Comparison of ENCODE assay signal across 34 cellular contexts in the genomic region with DNA sequence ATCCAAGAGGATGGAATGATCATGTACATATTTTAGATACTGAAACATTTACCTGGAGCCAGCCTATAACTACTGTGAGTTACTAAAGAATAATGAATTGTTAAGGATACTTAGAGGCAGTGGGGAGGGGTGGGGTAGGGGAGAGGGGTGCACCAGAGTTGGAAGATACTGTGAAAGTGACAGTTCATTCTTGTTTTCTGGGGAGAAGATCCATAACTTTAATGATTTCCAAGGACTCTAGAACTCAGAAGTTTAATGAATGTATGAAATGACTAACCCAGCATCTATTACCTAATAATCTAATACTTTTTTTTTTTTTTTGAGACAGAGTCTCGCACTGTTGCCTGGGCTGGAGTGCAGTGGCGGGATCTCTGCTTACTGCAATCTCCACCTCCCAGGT.
"Had no signal": no experiment of that assay in that cellular context is flagged by ENCODE, and none has a peak within 500 bp of the region (broad histone marks: within the 10 kb centered on the region; RNA-seq: fewer than 3 reads in every experiment).

No MANE protein-coding gene starts in this region.

- H3K9me3 ChIP-seq: adrenal gland, ascending aorta, body of pancreas, breast epithelium had no signal

- H3K4me1 ChIP-seq: ascending aorta, breast epithelium had no signal

- H3K27ac ChIP-seq: adrenal gland, ascending aorta, body of pancreas, brain microvascular endothelial cell, breast epithelium, cardiac muscle cell had no signal

- DNase-seq: activated effector memory CD4-positive, alpha-beta T cell treated with anti-CD3 and anti-CD28 coated beads, Interleukin-2, amount 50 U/mL, for 16 hours; activated effector memory CD4-positive, alpha-beta T cell treated with Interleukin-2 at 50 U/mL for 16 hours; activated gamma-delta T cell; activated gamma-delta T cell treated with Interleukin-2 at 50 U/mL for 16 hours; activated naive CD4-positive, alpha-beta T cell; activated naive CD4-positive, alpha-beta T cell treated with anti-CD3 and anti-CD28 coated beads for 36 hours; activated naive CD4-positive, alpha-beta T cell treated with anti-CD3 and anti-CD28 coated beads, Interleukin-2, amount 10 ng/mL, durations not matched to agents 7 days and 5 days; activated naive CD4-positive, alpha-beta T cell treated with anti-CD3 and anti-CD28 coated beads, Interleukin-2, amount 50 U/mL, for 16 hours; activated naive CD4-positive, alpha-beta T cell treated with Interleukin-2 at 50 U/mL for 16 hours; activated naive CD8-positive, alpha-beta T cell treated with anti-CD3 and anti-CD28 coated beads for 36 hours; activated naive CD8-positive, alpha-beta T cell treated with anti-CD3 and anti-CD28 coated beads, Interleukin-2, amount 10 ng/mL, durations not matched to agents 7 days and 5 days; activated naive CD8-positive, alpha-beta T cell treated with anti-CD3 and anti-CD28 coated beads, Interleukin-2, amount 50 U/mL, for 24 hours; activated T-cell treated with anti-CD3 and anti-CD28 coated beads, Interleukin-2, amount 50 U/mL, for 1 hour; activated T-cell treated with anti-CD3 and anti-CD28 coated beads, Interleukin-2, amount 50 U/mL, for 24 hours; activated T-cell treated with anti-CD3 and anti-CD28 coated beads, Interleukin-2, amount 50 U/mL, for 4 hours; activated T-cell treated with anti-CD3 and anti-CD28 coated beads, Interleukin-2, amount 50 U/mL, for 48 hours; activated T-cell treated with anti-CD3 and anti-CD28 coated beads, Interleukin-2, amount 50 U/mL, for 72 hours; adrenal gland; amniotic stem cell; amygdala; anterior cingulate cortex; aorta; body of pancreas; brain microvascular endothelial cell; caudate nucleus; central memory CD4-positive, alpha-beta T cell; cerebellar nuclear complex had no signal

- FAIRE-seq: astrocyte, bronchial epithelial cell had no signal

- H3K27me3 ChIP-seq: adrenal gland, ascending aorta, body of pancreas, brain microvascular endothelial cell, breast epithelium, cardiac muscle cell had no signal

- H3K4me3 ChIP-seq: adrenal gland, ascending aorta, body of pancreas, breast epithelium, cardiac muscle cell had no signal

- ATAC-seq: activated naive CD4-positive, alpha-beta T cell treated with anti-CD3 and anti-CD28 coated beads, Interleukin-2, amount 50 U/mL, for 72 hours; activated naive CD8-positive, alpha-beta T cell treated with anti-CD3 and anti-CD28 coated beads, Interleukin-2, amount 50 U/mL, for 24 hours; activated T-cell treated with anti-CD3 and anti-CD28 coated beads, Interleukin-2, amount 50 U/mL, for 4 hours; activated T-cell treated with anti-CD3 and anti-CD28 coated beads, Interleukin-2, amount 50 U/mL, for 72 hours; activated T-helper 17 cell treated with anti-CD3 and anti-CD28 coated beads, Interleukin-2, amount 50 U/mL, for 72 hours; body of pancreas had no signal
